In the genomic region with DNA sequence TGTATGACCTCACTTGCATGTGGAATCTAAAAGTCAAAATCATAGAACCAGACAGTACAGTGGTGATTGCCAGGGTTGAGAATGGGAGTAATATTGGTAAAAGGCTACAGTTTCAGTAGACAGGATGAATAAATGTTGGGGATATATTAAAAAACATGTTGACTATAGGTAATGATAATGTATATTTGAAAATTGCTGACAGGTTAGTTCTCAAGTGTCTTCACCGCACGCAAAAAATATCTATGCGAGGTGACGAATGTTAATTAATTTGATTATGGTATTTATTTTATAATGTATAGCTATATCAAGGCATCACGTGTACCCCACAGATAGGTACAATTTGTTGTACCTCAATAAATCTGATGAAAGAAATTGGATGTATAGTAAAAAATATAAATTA, we compare ENCODE assay signal across 27 cellular contexts.
"Had no signal": no experiment of that assay in that cellular context is flagged by ENCODE, and none has a peak within 500 bp of the region (broad histone marks: within the 10 kb centered on the region; RNA-seq: fewer than 3 reads in every experiment).

No MANE protein-coding gene starts in this region.

- H3K4me1 ChIP-seq: stomach, suprapubic skin, testis, thyroid gland, tibial artery, tibial nerve, transverse colon, upper lobe of left lung, upper lobe of right lung, uterus, vagina had no signal

- H3K9me3 ChIP-seq: testis, thyroid gland, vagina had no signal

- FAIRE-seq: urothelium cell line had no signal

- H3K4me3 ChIP-seq: stomach, suprapubic skin, testis, thoracic aorta, thyroid gland, tibial artery, tibial nerve, transverse colon, upper lobe of left lung, upper lobe of right lung, uterus, vagina had no signal

- H3K27me3 ChIP-seq: stomach, suprapubic skin, testis, thyroid gland, tibial artery, tibial nerve, transverse colon, upper lobe of left lung, upper lobe of right lung, uterus, vagina had no signal

- H3K36me3 ChIP-seq: stomach, suprapubic skin, thoracic aorta, thyroid gland, tibial artery, tibial nerve, transverse colon, upper lobe of left lung, upper lobe of right lung, uterus, vagina had no signal

- DNase-seq: stimulated activated CD4-positive, alpha-beta T cell treated with anti-CD3 and anti-CD28 coated beads, Interleukin-2, amount 100 ng/mL, for 48 hours; stimulated activated CD4-positive, alpha-beta T cell treated with anti-CD3 and anti-CD28 coated beads, Interleukin-4, amount 100 ng/mL, for 1 hour; stimulated activated CD4-positive, alpha-beta T cell treated with anti-CD3 and anti-CD28 coated beads, Interleukin-4, amount 100 ng/mL, for 24 hours; stimulated activated CD4-positive, alpha-beta T cell treated with anti-CD3 and anti-CD28 coated beads, Interleukin-4, amount 100 ng/mL, for 4 hours; stimulated activated CD8-positive, alpha-beta memory T cell treated with anti-CD3 and anti-CD28 coated beads, Interleukin-4, amount 100 ng/mL, for 48 hours; stimulated activated naive B cell treated with anti-CD40 and anti-IgM and Interleukin-4, amounts not matched to agents 10 μg/mL and 1 μg/mL and 100 μg/mL, for 72 hours; stimulated activated naive CD4-positive, alpha-beta T cell; stimulated activated naive CD4-positive, alpha-beta T cell treated with Interleukin-2 at 50 U/mL for 16 hours; stimulated activated naive CD8-positive, alpha-beta T cell treated with anti-CD3 and anti-CD28 coated beads, Interleukin-15, amount 100 ng/mL, for 72 hours; stimulated activated naive CD8-positive, alpha-beta T cell treated with anti-CD3 and anti-CD28 coated beads, Interleukin-15, Interleukin-2, amounts not matched to agents 100 U/mL and 50 U/mL, for 24 hours; stomach; substantia nigra; testis; thyroid gland; tibial artery; transverse colon; trophoblast cell; upper lobe of left lung; upper lobe of right lung; uterus had no signal

- ATAC-seq: stimulated activated effector memory CD8-positive, alpha-beta T cell treated with anti-CD3 and anti-CD28 coated beads, Interleukin-12 subunit alpha, Interleukin-12 subunit beta, amount 100 ng/mL, for 72 hours; stimulated activated memory B cell treated with anti-CD40 and anti-IgM and Interleukin-4, amounts not matched to agents 10 μg/mL and 1 μg/mL and 100 μg/mL, for 72 hours; stimulated activated naive B cell treated with anti-CD40 and anti-IgM and Interleukin-4, amounts not matched to agents 10 μg/mL and 1 μg/mL and 100 μg/mL, for 72 hours; stimulated activated naive CD8-positive, alpha-beta T cell treated with anti-CD3 and anti-CD28 coated beads, Interleukin-15, amount 100 ng/mL, for 72 hours; stimulated activated naive CD8-positive, alpha-beta T cell treated with anti-CD3 and anti-CD28 coated beads, Interleukin-15, Interleukin-2, amounts not matched to agents 100 U/mL and 50 U/mL, for 24 hours; upper lobe of right lung had no signal

- H3K27ac ChIP-seq: stomach, suprapubic skin, testis, thoracic aorta, thyroid gland, tibial artery, tibial nerve, transverse colon, upper lobe of left lung, upper lobe of right lung, uterus, vagina had no signal
